Comparison of ENCODE assay signal across 8 cellular contexts in the genomic region with DNA sequence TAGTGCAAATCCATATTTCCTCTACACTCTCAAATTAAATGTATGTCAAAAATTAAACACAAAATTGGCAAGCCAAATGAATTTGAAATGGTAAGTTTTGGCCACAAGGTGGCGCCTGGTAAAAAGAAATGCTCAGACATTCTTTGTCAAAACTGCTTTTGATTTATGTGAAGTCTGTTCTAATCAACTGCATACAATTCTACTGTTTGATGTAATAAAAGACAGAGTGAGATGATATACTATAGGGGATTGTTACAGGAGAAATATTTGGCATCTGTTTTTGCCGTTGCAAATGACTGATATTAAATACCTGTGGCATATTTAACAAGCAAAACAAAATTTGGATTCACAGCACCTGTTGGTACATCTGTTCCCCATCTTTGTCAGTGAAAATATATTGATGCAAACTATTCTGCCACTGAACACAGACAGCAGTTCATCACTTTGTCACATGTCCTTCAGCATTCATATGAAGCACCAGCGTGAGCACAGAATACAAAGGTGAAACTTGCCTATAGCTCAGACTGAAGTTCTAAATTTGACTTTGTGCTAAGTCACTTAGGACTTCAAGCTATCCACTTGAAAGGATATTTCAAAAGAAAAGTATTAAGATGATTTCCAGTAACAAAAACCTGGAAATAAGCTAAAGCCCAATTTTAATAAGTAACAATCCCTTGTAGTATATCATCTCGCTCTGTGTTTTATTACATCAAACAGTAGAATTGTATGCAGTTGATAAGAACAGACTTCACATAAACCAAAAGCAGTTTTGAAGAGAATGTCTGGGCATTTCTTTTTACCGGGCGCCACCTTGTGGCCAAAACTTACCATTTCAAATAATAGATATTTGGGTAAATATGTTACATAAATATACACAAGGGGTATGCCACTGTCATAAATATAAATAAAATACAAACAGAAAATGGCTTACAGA. TPM values are rescaled to one million over a fixed set of nuclear protein-coding genes. Genes with fewer than 3 reads are reported as not detected.
A peak's percentile ranks its signal among the peaks of the same experiment; 100 is the strongest.
DNase-seq lines count a peak whose midpoint lies in the region; ATAC-seq and TF ChIP-seq lines count a peak whose summit lies in the region.

No MANE protein-coding gene starts in this region.

- DNase-seq in cardiac muscle cell (ENCODE audit: low read depth in 1 of 2, low spot score in 1 of 2) (peak; percentile 74 to 76), cardiac septum (ENCODE audit: low spot score) (no peak), NCI-H446 treated with DMSO at 0.1 percent for 48 hours (lab: John Stamatoyannopoulos, UW) (peak; percentile 11)
- peak; percentile 70 for DNase-seq in activated CD4-positive, alpha-beta memory T cell treated with anti-CD3 and anti-CD28 coated beads for 36 hours
- peak; percentile 57 to 70 (median 69) for DNase-seq in effector memory CD8-positive, alpha-beta T cell
- peak; percentile 22 for DNase-seq in stimulated activated naive B cell treated with anti-CD40 and anti-IgM and Interleukin-4, amounts not matched to agents 10 μg/mL and 1 μg/mL and 100 μg/mL, for 72 hours

- H3K4me1 ChIP-seq in cardiac muscle cell (ENCODE audit: low read depth) (peaks cover 5% of the 10 kb centered on the region), mucosa of rectum (ENCODE audit: control insufficient read depth in 2 of 2, insufficient read depth in 2 of 2, low read length in 2 of 2) (peaks cover 5 to 6% of the 10 kb centered on the region in 2 donors)

- H3K27ac Mint-ChIP-seq in activated CD4-positive, alpha-beta memory T cell treated with anti-CD3 and anti-CD28 coated beads for 36 hours = no peak overlapping the region
- H3K27ac Mint-ChIP-seq in effector memory CD8-positive, alpha-beta T cell = peak overlapping the region in 1 of 2 donors; percentile 17
- no peak overlapping the region for H3K27ac Mint-ChIP-seq in stimulated activated naive B cell treated with anti-CD40 and anti-IgM and Interleukin-4, amounts not matched to agents 10 μg/mL and 1 μg/mL and 100 μg/mL, for 72 hours

- H3K9ac ChIP-seq in mucosa of rectum (ENCODE audit: low read depth in 1 of 2, low read length in 2 of 2) = no peak overlapping the region

- H3K9me3 Mint-ChIP-seq in activated CD4-positive, alpha-beta memory T cell treated with anti-CD3 and anti-CD28 coated beads for 36 hours = no peaks in the 10 kb centered on the region
- no peaks in the 10 kb centered on the region for H3K9me3 Mint-ChIP-seq in effector memory CD8-positive, alpha-beta T cell
- no peaks in the 10 kb centered on the region for H3K9me3 Mint-ChIP-seq in stimulated activated naive B cell treated with anti-CD40 and anti-IgM and Interleukin-4, amounts not matched to agents 10 μg/mL and 1 μg/mL and 100 μg/mL, for 72 hours

- POLR2A ChIA-PET in activated CD4-positive, alpha-beta memory T cell treated with anti-CD3 and anti-CD28 coated beads for 36 hours (lab: Charles Lee) = interaction anchor here (0.7 kb wide), 1 partner anchor 226 kb away, joined by 3 read pairs; no protein-coding TSS in a partner anchor

- peaks cover 4% of the 10 kb centered on the region for H3K36me3 Mint-ChIP-seq in activated CD4-positive, alpha-beta memory T cell treated with anti-CD3 and anti-CD28 coated beads for 36 hours
- H3K36me3 Mint-ChIP-seq in effector memory CD8-positive, alpha-beta T cell (ENCODE audit: insufficient read depth) = peaks cover 10% of the 10 kb centered on the region
- H3K36me3 Mint-ChIP-seq in stimulated activated naive B cell treated with anti-CD40 and anti-IgM and Interleukin-4, amounts not matched to agents 10 μg/mL and 1 μg/mL and 100 μg/mL, for 72 hours = peaks cover 12 to 13% of the 10 kb centered on the region in 2 donors

- peak; percentile 63 for TF ChIP-seq CTCF in cardiac muscle cell (IDR thresholded peaks at IDR 0.05; ENCODE audit: low read depth, low read length)

- H3K36me3 ChIP-seq in cardiac muscle cell (no peaks in the 10 kb centered on the region), mucosa of rectum (ENCODE audit: control insufficient read depth in 2 of 2, insufficient read depth in 2 of 2, low read length in 2 of 2) (no peaks in the 10 kb centered on the region)

- peaks cover 9% of the 10 kb centered on the region for H3K4me1 Mint-ChIP-seq in activated CD4-positive, alpha-beta memory T cell treated with anti-CD3 and anti-CD28 coated beads for 36 hours (ENCODE audit: low read depth)
- peaks cover 0 to 13% of the 10 kb centered on the region in 2 donors for H3K4me1 Mint-ChIP-seq in effector memory CD8-positive, alpha-beta T cell (ENCODE audit: low read depth in 2 of 2)
- peaks cover 0 to 3% of the 10 kb centered on the region in 2 donors for H3K4me1 Mint-ChIP-seq in stimulated activated naive B cell treated with anti-CD40 and anti-IgM and Interleukin-4, amounts not matched to agents 10 μg/mL and 1 μg/mL and 100 μg/mL, for 72 hours

- H3K27me3 Mint-ChIP-seq in activated CD4-positive, alpha-beta memory T cell treated with anti-CD3 and anti-CD28 coated beads for 36 hours = no peaks in the 10 kb centered on the region
- no peaks in the 10 kb centered on the region for H3K27me3 Mint-ChIP-seq in effector memory CD8-positive, alpha-beta T cell
- H3K27me3 Mint-ChIP-seq in stimulated activated naive B cell treated with anti-CD40 and anti-IgM and Interleukin-4, amounts not matched to agents 10 μg/mL and 1 μg/mL and 100 μg/mL, for 72 hours = no peaks in the 10 kb centered on the region

- ATAC-seq in effector memory CD8-positive, alpha-beta T cell (replicated peaks) = peak; percentile 79
- ATAC-seq in stimulated activated naive B cell treated with anti-CD40 and anti-IgM and Interleukin-4, amounts not matched to agents 10 μg/mL and 1 μg/mL and 100 μg/mL, for 72 hours (replicated peaks) = no peak
- no peak for ATAC-seq in GM18517 (IDR thresholded peaks at IDR 0.05; ENCODE audit: unreplicated experiment)

- H3K4me3 ChIP-seq in cardiac muscle cell (no peak overlapping the region), mucosa of rectum (ENCODE audit: low read length in 2 of 2) (peak overlapping the region; percentile 6 to 28)

- CTCF ChIA-PET in activated CD4-positive, alpha-beta memory T cell treated with anti-CD3 and anti-CD28 coated beads for 36 hours (lab: Charles Lee) = interaction anchor here (0.6 to 4.0 kb wide), 71 partner anchors 10 to 412 kb away, joined by 3 to 98 read pairs (median 4); a partner anchor contains a TSS

- H3K9me3 ChIP-seq in cardiac muscle cell (ENCODE audit: low read depth) (no peaks in the 10 kb centered on the region), mucosa of rectum (ENCODE audit: control insufficient read depth in 2 of 2, low read length in 2 of 2) (no peaks in the 10 kb centered on the region)

- intact Hi-C loops in cardiac septum (cut with DNase I) = loop anchor here (2.0 to 5.0 kb wide), 2 partner anchors 283 to 380 kb away; no protein-coding TSS in a partner anchor
- intact Hi-C loops in activated CD4-positive, alpha-beta memory T cell treated with anti-CD3 and anti-CD28 coated beads for 36 hours (cut with micrococcal nuclease) = loop anchor here (1.0 to 2.0 kb wide), 5 partner anchors 33 to 383 kb away; a partner anchor contains a TSS

- no peak overlapping the region for H3K4me3 Mint-ChIP-seq in activated CD4-positive, alpha-beta memory T cell treated with anti-CD3 and anti-CD28 coated beads for 36 hours
- no peak overlapping the region for H3K4me3 Mint-ChIP-seq in effector memory CD8-positive, alpha-beta T cell
- H3K4me3 Mint-ChIP-seq in stimulated activated naive B cell treated with anti-CD40 and anti-IgM and Interleukin-4, amounts not matched to agents 10 μg/mL and 1 μg/mL and 100 μg/mL, for 72 hours = no peak overlapping the region

- H3K27ac ChIP-seq in cardiac muscle cell (peak overlapping the region; percentile 8), mucosa of rectum (ENCODE audit: low read depth in 2 of 2, low read length in 2 of 2) (peak overlapping the region; percentile 19 to 41)

- H3K27me3 ChIP-seq in cardiac muscle cell (peaks cover under 1% of the 10 kb centered on the region), mucosa of rectum (ENCODE audit: control insufficient read depth in 2 of 2, insufficient read depth in 2 of 2, low read length in 2 of 2) (no peaks in the 10 kb centered on the region)

RNA-seq across cellular contexts. Expression of a gene that starts 10.2 kb away (rescaled TPM):
- total RNA-seq in cardiac muscle cell = not detected in 2 replicates
- polyA plus RNA-seq in cardiac muscle cell = not detected in 2 replicates
- 1.00 TPM for total RNA-seq in cardiac septum
- under 1 TPM in 1 of 2 experiments, not detected in 1; 0.12 TPM for total RNA-seq in activated CD4-positive, alpha-beta memory T cell treated with anti-CD3 and anti-CD28 coated beads for 36 hours

RNA-seq across cellular contexts. Expression of a gene that starts 34.3 kb away (rescaled TPM):
- total RNA-seq in cardiac muscle cell (6.8 and 6.9 TPM in 2 replicates), cardiac septum (16.0 TPM)
- 12.3 and 13.1 TPM in 2 replicates for polyA plus RNA-seq in cardiac muscle cell
- total RNA-seq in activated CD4-positive, alpha-beta memory T cell treated with anti-CD3 and anti-CD28 coated beads for 36 hours = 10 to 100 TPM; 22.7 to 23.8 TPM
